ENCODE assay signal across 27 cellular contexts in genomic region chr14:90290612-90291011, GRCh38.
"Had no signal": no experiment of that assay in that cellular context is flagged by ENCODE, and none has a peak within 500 bp of the region (broad histone marks: within the 10 kb centered on the region; RNA-seq: fewer than 3 reads in every experiment).

No MANE protein-coding gene starts in this region.

- H3K4me3 Mint-ChIP-seq: activated naive CD8-positive, alpha-beta T cell; activated T-helper 1 cell treated with anti-CD3 and anti-CD28 coated beads, Interleukin-12 subunit alpha, Interleukin-12 subunit beta, Interleukin-2, Interleukin-4 antibody, amounts not matched to agents 30 ng/mL and 10 ng/mL and 1 ng/mL, durations not matched to agents 14 hours and 24 hours and 36 hours; natural killer cell treated with Interleukin-12 subunit alpha and Interleukin-12 subunit beta and Interleukin-15 and Interleukin-18, amount 100 ng/mL, for 72 hours; stimulated activated memory B cell treated with anti-CD40 and anti-IgM and Interleukin-4, amounts not matched to agents 10 μg/mL and 1 μg/mL and 100 μg/mL, for 72 hours; stimulated activated naive CD8-positive, alpha-beta T cell treated with anti-CD3 and anti-CD28 coated beads, Interleukin-15, amount 100 ng/mL, for 72 hours had no signal

- H3K4me1 Mint-ChIP-seq: stimulated activated memory B cell treated with anti-CD40 and anti-IgM and Interleukin-4, amounts not matched to agents 10 μg/mL and 1 μg/mL and 100 μg/mL, for 72 hours; stimulated activated naive CD8-positive, alpha-beta T cell treated with anti-CD3 and anti-CD28 coated beads, Interleukin-15, amount 100 ng/mL, for 72 hours had no signal

- ATAC-seq: activated CD4-positive, CD25-positive, alpha-beta regulatory T cell treated with anti-CD3 and anti-CD28 coated beads, Interleukin-2, amount 50 U/mL, for 24 hours; body of pancreas; mucosa of descending colon; natural killer cell treated with Interleukin-12 subunit alpha and Interleukin-12 subunit beta and Interleukin-15 and Interleukin-18, amount 100 ng/mL, for 72 hours; stimulated activated memory B cell treated with anti-CD40 and anti-IgM and Interleukin-4, amounts not matched to agents 10 μg/mL and 1 μg/mL and 100 μg/mL, for 72 hours; stimulated activated naive CD8-positive, alpha-beta T cell treated with anti-CD3 and anti-CD28 coated beads, Interleukin-15, amount 100 ng/mL, for 72 hours; upper lobe of right lung had no signal

- H3K4me3 ChIP-seq: body of pancreas, esophagus squamous epithelium, heart right ventricle, left ventricle myocardium inferior, lung, mucosa of descending colon, sigmoid colon, tibial artery, upper lobe of right lung had no signal

- H3K27me3 ChIP-seq: body of pancreas, esophagus squamous epithelium, heart right ventricle, sigmoid colon, tibial artery, upper lobe of right lung had no signal

- H3K4me1 ChIP-seq: body of pancreas, esophagus squamous epithelium, sigmoid colon had no signal

- H3K27me3 Mint-ChIP-seq: activated naive CD8-positive, alpha-beta T cell; natural killer cell treated with Interleukin-12 subunit alpha and Interleukin-12 subunit beta and Interleukin-15 and Interleukin-18, amount 100 ng/mL, for 72 hours; stimulated activated memory B cell treated with anti-CD40 and anti-IgM and Interleukin-4, amounts not matched to agents 10 μg/mL and 1 μg/mL and 100 μg/mL, for 72 hours; stimulated activated naive CD8-positive, alpha-beta T cell treated with anti-CD3 and anti-CD28 coated beads, Interleukin-15, amount 100 ng/mL, for 72 hours had no signal

- H3K9me3 ChIP-seq: body of pancreas, esophagus squamous epithelium, heart right ventricle, left ventricle myocardium inferior, mucosa of descending colon, sigmoid colon, tibial artery, upper lobe of right lung had no signal

- H3K27ac Mint-ChIP-seq: activated naive CD8-positive, alpha-beta T cell; activated T-helper 1 cell treated with anti-CD3 and anti-CD28 coated beads, Interleukin-12 subunit alpha, Interleukin-12 subunit beta, Interleukin-2, Interleukin-4 antibody, amounts not matched to agents 30 ng/mL and 10 ng/mL and 1 ng/mL, durations not matched to agents 14 hours and 24 hours and 36 hours; natural killer cell treated with Interleukin-12 subunit alpha and Interleukin-12 subunit beta and Interleukin-15 and Interleukin-18, amount 100 ng/mL, for 72 hours; stimulated activated memory B cell treated with anti-CD40 and anti-IgM and Interleukin-4, amounts not matched to agents 10 μg/mL and 1 μg/mL and 100 μg/mL, for 72 hours; stimulated activated naive CD8-positive, alpha-beta T cell treated with anti-CD3 and anti-CD28 coated beads, Interleukin-15, amount 100 ng/mL, for 72 hours had no signal

- DNase-seq: activated CD4-positive, alpha-beta T cell treated with anti-CD3 and anti-CD28 coated beads for 48 hours; activated CD4-positive, alpha-beta T cell treated with anti-CD3 and anti-CD28 coated beads, Interleukin-2, amount 50 U/mL, for 48 hours; activated naive CD4-positive, alpha-beta T cell; activated T-cell treated with anti-CD3 and anti-CD28 coated beads, Interleukin-2, amount 50 U/mL, for 1 hour; aorta; body of pancreas; dermis blood vessel endothelial cell; effector CD4-positive, alpha-beta T cell; esophagus squamous epithelium; foreskin melanocyte; heart right ventricle; left ventricle myocardium inferior; mucosa of descending colon; sigmoid colon; small intestine; stimulated activated CD4-positive, alpha-beta T cell treated with anti-CD3 and anti-CD28 coated beads, Interleukin-4, amount 100 ng/mL, for 24 hours; stimulated activated naive CD8-positive, alpha-beta T cell treated with anti-CD3 and anti-CD28 coated beads, Interleukin-15, amount 100 ng/mL, for 72 hours; substantia nigra; tibial artery had no signal

- H3K9me3 Mint-ChIP-seq: activated T-helper 1 cell treated with anti-CD3 and anti-CD28 coated beads, Interleukin-12 subunit alpha, Interleukin-12 subunit beta, Interleukin-2, Interleukin-4 antibody, amounts not matched to agents 30 ng/mL and 10 ng/mL and 1 ng/mL, durations not matched to agents 14 hours and 24 hours and 36 hours; natural killer cell treated with Interleukin-12 subunit alpha and Interleukin-12 subunit beta and Interleukin-15 and Interleukin-18, amount 100 ng/mL, for 72 hours; stimulated activated memory B cell treated with anti-CD40 and anti-IgM and Interleukin-4, amounts not matched to agents 10 μg/mL and 1 μg/mL and 100 μg/mL, for 72 hours; stimulated activated naive CD8-positive, alpha-beta T cell treated with anti-CD3 and anti-CD28 coated beads, Interleukin-15, amount 100 ng/mL, for 72 hours had no signal

- H3K27ac ChIP-seq: body of pancreas, esophagus squamous epithelium, left ventricle myocardium inferior, sigmoid colon, tibial artery, upper lobe of right lung, VCaP had no signal
